In the genomic region with DNA sequence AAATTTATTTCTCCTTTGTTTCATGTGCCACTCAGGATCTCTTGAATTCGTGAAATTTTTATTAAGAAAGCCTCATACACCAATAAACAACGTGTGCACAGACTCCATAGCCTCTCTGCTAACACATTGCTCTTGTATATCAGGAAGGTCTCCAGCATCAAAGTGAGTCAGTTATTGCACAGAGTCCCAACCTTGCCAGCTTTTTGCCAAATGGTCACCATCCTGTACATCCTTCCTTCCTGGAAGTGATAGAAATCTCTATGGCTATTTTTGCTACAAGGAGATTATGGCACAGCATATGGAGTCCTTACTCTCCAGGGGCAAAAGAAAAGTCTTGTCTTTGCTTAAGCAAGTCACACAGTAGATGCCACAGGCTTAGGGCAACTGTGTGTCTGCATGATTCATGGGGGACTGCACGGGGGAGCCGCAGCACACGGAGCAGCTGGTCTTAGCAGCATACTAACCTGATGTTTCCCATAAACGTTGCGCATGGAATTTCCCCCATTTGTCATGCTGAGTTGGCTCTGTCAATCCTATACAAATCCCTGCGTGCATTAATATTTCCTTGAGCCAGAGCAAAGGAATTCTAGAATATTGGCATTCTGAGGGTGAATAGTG, we compare ENCODE assay signal across 19 cellular contexts.
DNase-seq lines count a peak whose midpoint lies in the region; ATAC-seq, FAIRE-seq and TF ChIP-seq lines count a peak whose summit lies in the region.
"Had no signal": no experiment of that assay in that cellular context is flagged by ENCODE, and none has a peak within 500 bp of the region (broad histone marks: within the 10 kb centered on the region; RNA-seq: fewer than 3 reads in every experiment).

No MANE protein-coding gene starts in this region.

- no peaks in the 10 kb centered on the region for H3K79me2 ChIP-seq in OCI-LY7 (ENCODE audit: insufficient read depth, low read depth, low read length)

- ATAC-seq in A549 (peak; percentile 60 to 79; a peak in 4 of 6 replicates), GM18909 (IDR thresholded peaks at IDR 0.05; ENCODE audit: poor library complexity, unreplicated experiment) (no peak), HG03025 (IDR thresholded peaks at IDR 0.05; ENCODE audit: low FRiP score, unreplicated experiment) (no peak)
- no peak for ATAC-seq in CD8-positive, alpha-beta T cell
- ATAC-seq: left colon had no signal

- H3K9me2 ChIP-seq in OCI-LY7 (ENCODE audit: insufficient read depth, low read length): no peaks in the 10 kb centered on the region

- no peaks in the 10 kb centered on the region for H3K9me3 ChIP-seq in A549
- H3K9me3 ChIP-seq in OCI-LY7 (ENCODE audit: low read length): no peaks in the 10 kb centered on the region
- H3K9me3 ChIP-seq in CD8-positive, alpha-beta T cell (ENCODE audit: low read length): no peaks in the 10 kb centered on the region
- H3K9me3 ChIP-seq: testis had no signal

- no peak for TF ChIP-seq RAD21 in A549 (conservative IDR thresholded peaks at IDR 0.05 in 1 of 2, IDR thresholded peaks at IDR 0.05 in 1 of 2)

- no peaks in the 10 kb centered on the region for H3K9me3 Mint-ChIP-seq in CD8-positive, alpha-beta T cell
- H3K9me3 Mint-ChIP-seq: T-helper 1 cell treated with Interleukin-12 subunit alpha and Interleukin-12 subunit beta and Interleukin-4 antibody, amounts not matched to agents 30 μg/mL and 1 μg/mL, for 36 hours had no signal

- H3K27ac Mint-ChIP-seq in CD8-positive, alpha-beta T cell: no peak overlapping the region
- H3K27ac Mint-ChIP-seq: activated CD4-positive, alpha-beta T cell treated with anti-CD3 and anti-CD28 coated beads, Interleukin-2, amount 10 ng/mL, durations not matched to agents 7 days and 5 days; T-helper 1 cell treated with Interleukin-12 subunit alpha and Interleukin-12 subunit beta and Interleukin-4 antibody, amounts not matched to agents 30 μg/mL and 1 μg/mL, for 36 hours had no signal

- H4K20me1 ChIP-seq in OCI-LY7 (ENCODE audit: insufficient read depth, low read length): no peaks in the 10 kb centered on the region

- DNase-seq in A549 (ENCODE audit: low read depth in 1 of 2, low spot score in 1 of 2) (peak in 1 of 2 experiments; percentile 24), NCI-H524 treated with DMSO at 0.1 percent for 48 hours (lab: John Stamatoyannopoulos, UW) (peak; percentile 46), cardiac fibroblast (ENCODE audit: low read depth in 2 of 2) (peak; percentile 63 to 81), left kidney (ENCODE audit: low read depth, low spot score) (peak; percentile 62), OCI-LY7 (ENCODE audit: low spot score) (no peak)
- no peak for DNase-seq in CD8-positive, alpha-beta T cell
- DNase-seq: activated CD4-positive, alpha-beta T cell treated with anti-CD3 and anti-CD28 coated beads, Interleukin-2, amount 10 ng/mL, durations not matched to agents 7 days and 5 days; aorta; Calu3; effector CD8-positive, alpha-beta T cell; NCI-H1092; OCI-M1; stimulated activated CD4-positive, alpha-beta T cell treated with anti-CD3 and anti-CD28 coated beads, Interleukin-12 subunit alpha, Interleukin-12 subunit beta, amount 100 ng/mL, for 4 hours; testis had no signal

- TF ChIP-seq POLR2A in A549 (IDR thresholded peaks at IDR 0.05; ENCODE audit: low read length): no peak

- H3K27me3 Mint-ChIP-seq in CD8-positive, alpha-beta T cell (ENCODE audit: low read depth): peaks cover 6% of the 10 kb centered on the region

- H3K36me3 ChIP-seq in OCI-LY7 (ENCODE audit: insufficient read depth, low read length): no peaks in the 10 kb centered on the region
- no peaks in the 10 kb centered on the region for H3K36me3 ChIP-seq in CD8-positive, alpha-beta T cell (ENCODE audit: insufficient read depth, low read length)

- peak overlapping the region; percentile 51 for H3K4me2 ChIP-seq in A549
- no peak overlapping the region for H3K4me2 ChIP-seq in OCI-LY7 (ENCODE audit: low read length)

- no peak overlapping the region for H2AFZ ChIP-seq in OCI-LY7 (ENCODE audit: low read length)

- TF ChIP-seq CTCF in A549 (IDR thresholded peaks at IDR 0.05) (no peak), cardiac fibroblast (IDR thresholded peaks at IDR 0.05; ENCODE audit: low read depth, low read length) (no peak), OCI-LY7 (conservative IDR thresholded peaks at IDR 0.05; ENCODE audit: low read length) (no peak)
- no peak for TF ChIP-seq CTCF in CD8-positive, alpha-beta T cell (IDR thresholded peaks at IDR 0.05)

- H3K27ac ChIP-seq in A549: peak overlapping the region in 1 of 2 experiments; percentile 41; a peak in 3 of 6 replicates
- no peak overlapping the region for H3K27ac ChIP-seq in OCI-LY7 (ENCODE audit: low read depth, low read length, poor library complexity, severe bottlenecking)
- H3K27ac ChIP-seq in CD8-positive, alpha-beta T cell (ENCODE audit: low read depth, low read length): no peak overlapping the region
- H3K27ac ChIP-seq: testis had no signal

- no peaks in the 10 kb centered on the region for H3K4me1 Mint-ChIP-seq in CD8-positive, alpha-beta T cell (ENCODE audit: low read depth)
- H3K4me1 Mint-ChIP-seq: activated CD4-positive, alpha-beta T cell treated with anti-CD3 and anti-CD28 coated beads, Interleukin-2, amount 10 ng/mL, durations not matched to agents 7 days and 5 days had no signal

- CTCF ChIA-PET in A549 (lab: Yijun Ruan, JAX): interaction anchor here (1.1 to 1.4 kb wide), 2 partner anchors 9 to 39 kb away, joined by 3 to 4 read pairs; no protein-coding TSS in a partner anchor
- CTCF ChIA-PET in OCI-LY7 (lab: Charles Lee; ENCODE audit: unreplicated experiment): interaction anchor here (0.5 kb wide), 1 partner anchor 137 kb away, joined by 3 read pairs; no protein-coding TSS in a partner anchor
- CTCF ChIA-PET in CD8-positive, alpha-beta T cell (lab: Charles Lee): interaction anchor here (1.4 to 1.8 kb wide), 2 partner anchors 12 to 74 kb away, joined by 5 to 6 read pairs; no protein-coding TSS in a partner anchor

- POLR2A ChIA-PET in A549 (lab: Yijun Ruan, JAX) (interaction anchor here (1.4 kb wide), 1 partner anchor 14 kb away, joined by 3 read pairs; no protein-coding TSS in a partner anchor), OCI-LY7 (lab: Charles Lee) (interaction anchor here (0.6 kb wide), 1 partner anchor 12 kb away, joined by 3 read pairs; no protein-coding TSS in a partner anchor)
- POLR2A ChIA-PET in CD8-positive, alpha-beta T cell (lab: Charles Lee): no interaction called here

- 38% methylated on average over 8 of the region's 8 CpGs for WGBS in A549 (ENCODE audit: missing lambda C conversion rate)

- no TSS peak for BruUV-seq in OCI-LY7 (replicated peaks; lab: Mats Ljungman, UMichigan)

- H3K36me3 Mint-ChIP-seq in CD8-positive, alpha-beta T cell: no peaks in the 10 kb centered on the region

- no peak for FAIRE-seq in A549 (lab: Jason Lieb, UNC)
- FAIRE-seq: A204.1 had no signal

- TF ChIP-seq EP300 in A549 (IDR thresholded peaks at IDR 0.05): no peak

- intact Hi-C loops in OCI-LY7 (cut with micrococcal nuclease; ENCODE audit: unreplicated experiment): no loop called here
- intact Hi-C loops in CD8-positive, alpha-beta T cell (cut with DNase I, micrococcal nuclease): no loop called here

- no peaks in the 10 kb centered on the region for H3K27me3 ChIP-seq in CD8-positive, alpha-beta T cell (ENCODE audit: insufficient read depth, low read length)
- H3K27me3 ChIP-seq: testis had no signal

- peaks cover 16% of the 10 kb centered on the region for H3K4me1 ChIP-seq in A549
- H3K4me1 ChIP-seq in OCI-LY7 (ENCODE audit: insufficient read depth, low read length, poor library complexity, severe bottlenecking): no peaks in the 10 kb centered on the region
- H3K4me1 ChIP-seq in CD8-positive, alpha-beta T cell (ENCODE audit: insufficient read depth, low read length): no peaks in the 10 kb centered on the region
- H3K4me1 ChIP-seq: testis had no signal

- no peak overlapping the region for H3K4me3 Mint-ChIP-seq in CD8-positive, alpha-beta T cell
- H3K4me3 Mint-ChIP-seq: activated CD4-positive, alpha-beta T cell treated with anti-CD3 and anti-CD28 coated beads, Interleukin-2, amount 10 ng/mL, durations not matched to agents 7 days and 5 days; T-helper 1 cell treated with Interleukin-12 subunit alpha and Interleukin-12 subunit beta and Interleukin-4 antibody, amounts not matched to agents 30 μg/mL and 1 μg/mL, for 36 hours had no signal

- H3K4me3 ChIP-seq in A549 (no peak overlapping the region), cardiac fibroblast (replicated peaks in 1 of 2; ENCODE audit: low read depth in 2 of 2, low read length in 2 of 2) (no peak overlapping the region), OCI-LY7 (ENCODE audit: low read depth, low read length, poor library complexity, severe bottlenecking) (no peak overlapping the region)
- H3K4me3 ChIP-seq in CD8-positive, alpha-beta T cell (ENCODE audit: low read depth, low read length): no peak overlapping the region
- H3K4me3 ChIP-seq: testis had no signal

TF ChIP-seq in A549, 52 proteins besides CTCF, POLR2A, EP300 and RAD21:
- TF ChIP-seq, protein P1, sequence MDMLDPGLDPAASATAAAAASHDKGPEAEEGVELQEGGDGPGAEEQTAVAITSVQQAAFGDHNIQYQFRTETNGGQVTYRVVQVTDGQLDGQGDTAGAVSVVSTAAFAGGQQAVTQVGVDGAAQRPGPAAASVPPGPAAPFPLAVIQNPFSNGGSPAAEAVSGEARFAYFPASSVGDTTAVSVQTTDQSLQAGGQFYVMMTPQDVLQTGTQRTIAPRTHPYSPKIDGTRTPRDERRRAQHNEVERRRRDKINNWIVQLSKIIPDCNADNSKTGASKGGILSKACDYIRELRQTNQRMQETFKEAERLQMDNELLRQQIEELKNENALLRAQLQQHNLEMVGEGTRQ (IDR thresholded peaks at IDR 0.05): no peak
- TF ChIP-seq FOSL2 (IDR thresholded peaks at IDR 0.05) (no peak), FOSL2 (CRISPR knock-in tag; IDR thresholded peaks at IDR 0.05) (peak; percentile 5; the same call in 1 of the 2 replicates)

Comparison
In these comparisons a context has a peak if more than half of its experiments do, and no peak if none do; other contexts are left out.
1. ATAC-seq: peak in A549 (2 of 2); none in GM18909 (single experiment), HG03025 (single experiment) and CD8-positive, alpha-beta T cell (single experiment).
2. DNase-seq: peak in NCI-H524 treated with DMSO at 0.1 percent for 48 hours (single experiment), cardiac fibroblast (2 of 2) and left kidney (single experiment); none in OCI-LY7 (single experiment) and CD8-positive, alpha-beta T cell (0 of 7).